10 cellular contexts compared by ENCODE assay signal in the genomic region with DNA sequence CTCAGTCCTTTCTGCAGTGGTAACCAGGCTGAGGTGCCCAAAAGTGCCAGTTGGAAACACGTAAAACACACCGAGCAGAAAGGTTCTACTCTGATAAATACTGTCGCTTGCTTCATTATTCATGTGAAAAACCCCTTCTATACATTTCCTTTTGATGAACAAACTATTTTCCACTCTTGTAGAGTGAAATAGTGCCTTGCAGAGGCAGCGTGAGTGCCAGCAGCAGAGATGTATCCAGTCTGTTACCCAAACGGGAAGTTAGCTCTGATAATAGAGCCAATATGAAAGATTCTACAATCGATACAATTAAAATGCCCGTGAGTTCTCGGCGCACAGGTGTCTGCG. TPM values are rescaled to one million over a fixed set of nuclear protein-coding genes. Genes with fewer than 3 reads are reported as not detected.
DNase-seq lines count a peak whose midpoint lies in the region; ATAC-seq, FAIRE-seq and TF ChIP-seq lines count a peak whose summit lies in the region.
"Had no signal": no experiment of that assay in that cellular context is flagged by ENCODE, and none has a peak within 500 bp of the region (broad histone marks: within the 10 kb centered on the region; RNA-seq: fewer than 3 reads in every experiment).

No MANE protein-coding gene starts in this region.

- FAIRE-seq in kidney (lab: Jason Lieb, UNC), result no peak
- FAIRE-seq: A204.1 had no signal

- H3K9me3 ChIP-seq in kidney (ENCODE audit: control insufficient read depth in 1 of 2, low read length in 2 of 2), result no peaks in the 10 kb centered on the region

- H3K9me3 Mint-ChIP-seq in T-helper 1 cell treated with Interleukin-12 subunit alpha and Interleukin-12 subunit beta and Interleukin-4 antibody, amounts not matched to agents 30 μg/mL and 1 μg/mL, for 36 hours, result no peaks in the 10 kb centered on the region
- no peaks in the 10 kb centered on the region for H3K9me3 Mint-ChIP-seq in activated naive CD8-positive, alpha-beta T cell treated with anti-CD3 and anti-CD28 coated beads for 36 hours
- no peaks in the 10 kb centered on the region for H3K9me3 Mint-ChIP-seq in stimulated activated naive B cell treated with anti-CD40 and anti-IgM and Interleukin-4, amounts not matched to agents 10 μg/mL and 1 μg/mL and 100 μg/mL, for 72 hours

- peaks cover 57% of the 10 kb centered on the region for H3K27me3 Mint-ChIP-seq in T-helper 1 cell treated with Interleukin-12 subunit alpha and Interleukin-12 subunit beta and Interleukin-4 antibody, amounts not matched to agents 30 μg/mL and 1 μg/mL, for 36 hours (ENCODE audit: low read depth)
- peaks cover 68% of the 10 kb centered on the region for H3K27me3 Mint-ChIP-seq in activated naive CD8-positive, alpha-beta T cell treated with anti-CD3 and anti-CD28 coated beads for 36 hours
- peaks cover 34 to 40% of the 10 kb centered on the region in 2 donors for H3K27me3 Mint-ChIP-seq in stimulated activated naive B cell treated with anti-CD40 and anti-IgM and Interleukin-4, amounts not matched to agents 10 μg/mL and 1 μg/mL and 100 μg/mL, for 72 hours

- peak overlapping the region; percentile 81 to 87 for H3K4me3 ChIP-seq in kidney (ENCODE audit: low read length in 2 of 2)

- peak overlapping the region; percentile 90 for H3K4me3 Mint-ChIP-seq in T-helper 1 cell treated with Interleukin-12 subunit alpha and Interleukin-12 subunit beta and Interleukin-4 antibody, amounts not matched to agents 30 μg/mL and 1 μg/mL, for 36 hours
- H3K4me3 Mint-ChIP-seq in activated naive CD8-positive, alpha-beta T cell treated with anti-CD3 and anti-CD28 coated beads for 36 hours, result peak overlapping the region; percentile 79
- H3K4me3 Mint-ChIP-seq in stimulated activated naive B cell treated with anti-CD40 and anti-IgM and Interleukin-4, amounts not matched to agents 10 μg/mL and 1 μg/mL and 100 μg/mL, for 72 hours, result peak overlapping the region; percentile 88 to 94

- intact Hi-C loops in kidney (cut with DNase I), result no loop called here

- H3K4me1 Mint-ChIP-seq in T-helper 1 cell treated with Interleukin-12 subunit alpha and Interleukin-12 subunit beta and Interleukin-4 antibody, amounts not matched to agents 30 μg/mL and 1 μg/mL, for 36 hours (ENCODE audit: low read depth), result peaks cover 8% of the 10 kb centered on the region
- peaks cover 13% of the 10 kb centered on the region for H3K4me1 Mint-ChIP-seq in activated naive CD8-positive, alpha-beta T cell treated with anti-CD3 and anti-CD28 coated beads for 36 hours
- H3K4me1 Mint-ChIP-seq in stimulated activated naive B cell treated with anti-CD40 and anti-IgM and Interleukin-4, amounts not matched to agents 10 μg/mL and 1 μg/mL and 100 μg/mL, for 72 hours, result peaks cover 13 to 20% of the 10 kb centered on the region in 2 donors

- ATAC-seq in stimulated activated naive B cell treated with anti-CD40 and anti-IgM and Interleukin-4, amounts not matched to agents 10 μg/mL and 1 μg/mL and 100 μg/mL, for 72 hours (replicated peaks), result peak; percentile 51 to 65
- no peak for ATAC-seq in HG03108 (IDR thresholded peaks at IDR 0.05; ENCODE audit: unreplicated experiment)

- H3K36me3 Mint-ChIP-seq in T-helper 1 cell treated with Interleukin-12 subunit alpha and Interleukin-12 subunit beta and Interleukin-4 antibody, amounts not matched to agents 30 μg/mL and 1 μg/mL, for 36 hours (ENCODE audit: low read depth), result peaks cover 3% of the 10 kb centered on the region
- peaks cover 1% of the 10 kb centered on the region for H3K36me3 Mint-ChIP-seq in activated naive CD8-positive, alpha-beta T cell treated with anti-CD3 and anti-CD28 coated beads for 36 hours
- H3K36me3 Mint-ChIP-seq in stimulated activated naive B cell treated with anti-CD40 and anti-IgM and Interleukin-4, amounts not matched to agents 10 μg/mL and 1 μg/mL and 100 μg/mL, for 72 hours, result peaks cover 0 to 2% of the 10 kb centered on the region in 2 donors

- DNase-seq in T-helper 1 cell (no peak), kidney (no peak), NCI-H1417 treated with DMSO at 0.1 percent for 48 hours (lab: John Stamatoyannopoulos, UW) (no peak), HCEC 1CT (no peak)
- no peak for DNase-seq in activated naive CD8-positive, alpha-beta T cell treated with anti-CD3 and anti-CD28 coated beads for 36 hours
- DNase-seq in stimulated activated naive B cell treated with anti-CD40 and anti-IgM and Interleukin-4, amounts not matched to agents 10 μg/mL and 1 μg/mL and 100 μg/mL, for 72 hours, result no peak
- DNase-seq: NCI-H82 had no signal

- H3K27ac ChIP-seq in kidney (ENCODE audit: low read depth in 2 of 2, low read length in 2 of 2), result peak overlapping the region; percentile 37 to 80

- peaks cover 9 to 32% of the 10 kb centered on the region in 2 donors for H3K4me1 ChIP-seq in kidney (ENCODE audit: control insufficient read depth in 1 of 2, insufficient read depth in 1 of 2, low read depth in 1 of 2, low read length in 2 of 2)

- TF ChIP-seq CTCF in kidney (IDR thresholded peaks at IDR 0.05; ENCODE audit: borderline replicate concordance, extremely low read depth, insufficient read depth), result no peak

- H3K36me3 ChIP-seq in kidney (ENCODE audit: control insufficient read depth in 1 of 2, insufficient read depth in 2 of 2, low read length in 2 of 2), result no peaks in the 10 kb centered on the region

- H3K9ac ChIP-seq in kidney (ENCODE audit: low read length in 2 of 2), result peak overlapping the region; percentile 49 to 70

- peak overlapping the region; percentile 50 for H3K27ac Mint-ChIP-seq in T-helper 1 cell treated with Interleukin-12 subunit alpha and Interleukin-12 subunit beta and Interleukin-4 antibody, amounts not matched to agents 30 μg/mL and 1 μg/mL, for 36 hours
- no peak overlapping the region for H3K27ac Mint-ChIP-seq in activated naive CD8-positive, alpha-beta T cell treated with anti-CD3 and anti-CD28 coated beads for 36 hours
- H3K27ac Mint-ChIP-seq in stimulated activated naive B cell treated with anti-CD40 and anti-IgM and Interleukin-4, amounts not matched to agents 10 μg/mL and 1 μg/mL and 100 μg/mL, for 72 hours, result peak overlapping the region; percentile 85

RNA-seq across cellular contexts. Expression of a gene that starts 1.5 kb away (rescaled TPM):
- under 1 TPM in 1 of 2 experiments, not detected in 1; 0.04 TPM for total RNA-seq in activated naive CD8-positive, alpha-beta T cell treated with anti-CD3 and anti-CD28 coated beads for 36 hours
- 24.0 TPM for total RNA-seq in kidney
- polyA plus RNA-seq in kidney (ENCODE audit: insufficient read depth, low read depth, low replicate concordance), result 4.5 TPM

RNA-seq across cellular contexts. Expression of a gene that starts 31.7 kb away (rescaled TPM):
- total RNA-seq in activated naive CD8-positive, alpha-beta T cell treated with anti-CD3 and anti-CD28 coated beads for 36 hours, result not detected
- total RNA-seq in kidney, result not detected
- not detected for polyA plus RNA-seq in kidney (ENCODE audit: insufficient read depth, low read depth, low replicate concordance)

RNA-seq across cellular contexts. Expression of a gene that starts 35.5 kb away (rescaled TPM):
- 10 to 100 TPM; 58.6 to 58.9 TPM for total RNA-seq in activated naive CD8-positive, alpha-beta T cell treated with anti-CD3 and anti-CD28 coated beads for 36 hours
- 78.0 TPM for total RNA-seq in kidney
- polyA plus RNA-seq in kidney (ENCODE audit: insufficient read depth, low read depth, low replicate concordance), result 73.1 TPM

Comparison
In these comparisons a context has a peak if more than half of its experiments do, and no peak if none do; other contexts are left out.
1. RNA of a gene that starts 1.5 kb away (total RNA-seq): 24.0 TPM in kidney (single experiment); 0.04 TPM in activated naive CD8-positive, alpha-beta T cell treated with anti-CD3 and anti-CD28 coated beads for 36 hours; every median in the first group is over 10 times any median in the second.
2. Peak in every context shown above with its lines, with median percentiles within 50 percentile points of each other: H3K4me3 Mint-ChIP-seq.